10 cellular contexts compared by ENCODE assay signal in the genomic region with DNA sequence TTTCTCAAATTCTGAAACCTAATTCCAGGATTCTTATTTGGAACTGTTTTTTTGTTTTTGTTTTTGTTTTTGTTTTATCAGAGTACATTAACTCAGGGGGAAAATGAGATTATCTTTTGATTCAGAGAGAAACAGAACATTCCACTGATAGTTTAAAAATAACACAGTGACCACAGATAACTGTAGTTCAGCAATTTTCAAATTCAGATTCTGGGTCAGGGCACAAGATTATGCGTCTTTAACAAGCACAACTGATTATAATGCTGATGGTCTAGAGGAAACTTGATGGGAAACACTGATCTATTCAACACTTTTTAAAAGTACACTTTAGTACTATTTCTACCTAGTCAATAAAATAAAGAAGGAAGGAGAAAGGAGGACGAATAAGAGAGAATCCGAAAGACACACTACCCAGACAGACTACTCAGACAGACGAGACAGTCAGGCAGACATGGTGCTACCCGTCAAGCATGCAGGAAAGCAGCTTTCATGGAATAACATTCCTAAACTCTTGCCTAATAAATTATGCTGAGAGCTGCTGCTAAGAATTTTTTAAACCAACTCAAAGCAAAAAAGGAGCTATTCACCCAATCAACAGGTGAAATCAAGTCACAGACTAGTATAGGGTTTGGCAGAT. TPM values are rescaled to one million over a fixed set of nuclear protein-coding genes. Genes with fewer than 3 reads are reported as not detected.
DNase-seq lines count a peak whose midpoint lies in the region; ATAC-seq and TF ChIP-seq lines count a peak whose summit lies in the region.
"Had no signal": no experiment of that assay in that cellular context is flagged by ENCODE, and none has a peak within 500 bp of the region (broad histone marks: within the 10 kb centered on the region; RNA-seq: fewer than 3 reads in every experiment).

No MANE protein-coding gene starts in this region.

- no peaks in the 10 kb centered on the region for H3K27me3 Mint-ChIP-seq in HFFc6 (ENCODE audit: insufficient read depth)
- H3K27me3 Mint-ChIP-seq in effector memory CD8-positive, alpha-beta T cell, result no peaks in the 10 kb centered on the region

- H3K36me3 Mint-ChIP-seq in HFFc6 (ENCODE audit: low read depth), result peaks cover 17% of the 10 kb centered on the region
- H3K36me3 Mint-ChIP-seq in effector memory CD8-positive, alpha-beta T cell (ENCODE audit: insufficient read depth), result no peaks in the 10 kb centered on the region

- POLR2A ChIA-PET in GM10248 (lab: Yijun Ruan, JAX), result no interaction called here

- H3K4me1 Mint-ChIP-seq in HFFc6 (ENCODE audit: low read depth), result peaks cover 74% of the 10 kb centered on the region
- H3K4me1 Mint-ChIP-seq in effector memory CD8-positive, alpha-beta T cell (ENCODE audit: low read depth in 2 of 2), result no peaks in the 10 kb centered on the region

- peaks cover 3% of the 10 kb centered on the region for H3K36me3 ChIP-seq in skeletal muscle satellite cell (ENCODE audit: insufficient read depth, low read length)

- peak overlapping the region; percentile 83 for H3K4me3 Mint-ChIP-seq in HFFc6
- no peak overlapping the region for H3K4me3 Mint-ChIP-seq in effector memory CD8-positive, alpha-beta T cell

- peak overlapping the region; percentile 68 for H3K4me2 ChIP-seq in skeletal muscle satellite cell (ENCODE audit: low read length)

- CTCF ChIA-PET in GM10248 (lab: Yijun Ruan, JAX), result no interaction called here

- TF ChIP-seq CTCF in HFFc6 (IDR thresholded peaks at IDR 0.05) (no peak), choroid plexus epithelial cell (conservative IDR thresholded peaks at IDR 0.05; ENCODE audit: low read depth, low read length) (no peak), GM10248 (IDR thresholded peaks at IDR 0.05; ENCODE audit: control extremely low read depth, extremely low read depth, low read depth, missing control alignments) (no peak)

- DNase-seq in HFFc6 (peak; percentile 71), choroid plexus epithelial cell (ENCODE audit: low read depth) (peak; percentile 92), iris pigment epithelial cell (ENCODE audit: low read depth) (peak; percentile 89), GM10248 (ENCODE audit: extremely low spot score) (no peak)
- DNase-seq in effector memory CD8-positive, alpha-beta T cell, result no peak
- no peak for DNase-seq in stimulated activated naive CD4-positive, alpha-beta T cell (lab: John Stamatoyannopoulos, UW)
- DNase-seq: DMS 273 treated with DMSO at 0.1 percent for 48 hours, retina had no signal

- H3K27ac Mint-ChIP-seq in HFFc6, result peak overlapping the region; percentile 78
- H3K27ac Mint-ChIP-seq in effector memory CD8-positive, alpha-beta T cell, result no peak overlapping the region

- no peaks in the 10 kb centered on the region for H3K9me3 Mint-ChIP-seq in HFFc6
- no peaks in the 10 kb centered on the region for H3K9me3 Mint-ChIP-seq in effector memory CD8-positive, alpha-beta T cell

- peaks cover 70% of the 10 kb centered on the region for H3K4me1 ChIP-seq in skeletal muscle satellite cell (ENCODE audit: control insufficient read depth, insufficient read depth, low read length)

- no peak for ATAC-seq in effector memory CD8-positive, alpha-beta T cell (replicated peaks)
- ATAC-seq in HG02840 (IDR thresholded peaks at IDR 0.05; ENCODE audit: low FRiP score, unreplicated experiment), result no peak

- no peaks in the 10 kb centered on the region for H3K27me3 ChIP-seq in skeletal muscle satellite cell (ENCODE audit: control insufficient read depth, insufficient read depth, low read length)

- H3K4me3 ChIP-seq in choroid plexus epithelial cell (ENCODE audit: low read depth, low read length) (no peak overlapping the region), skeletal muscle satellite cell (ENCODE audit: low read length) (peak overlapping the region; percentile 21)

- peak overlapping the region; percentile 70 for H3K9ac ChIP-seq in skeletal muscle satellite cell (ENCODE audit: low read depth, low read length)

- H3K9me3 ChIP-seq in skeletal muscle satellite cell (replicated peaks; ENCODE audit: low read length), result no peaks in the 10 kb centered on the region

RNA-seq across cellular contexts. Expression of a gene that starts 59.0 kb away (rescaled TPM):
- total RNA-seq in HFFc6 (2021; fragmentation: NEBNext Ultra II Directional; extraction: Animal tissue kit (Norgen Biotek cat#: 25700)), result 10 to 100 TPM; 32.4 to 45.5 (median 35.8) TPM
- total RNA-seq in skeletal muscle satellite cell (2012; rRNA removed), result 42.2 and 47.7 TPM in 2 replicates

Comparison
In these comparisons a context has a peak if more than half of its experiments do, and no peak if none do; other contexts are left out.
1. DNase-seq: peak in HFFc6 (single experiment), choroid plexus epithelial cell (single experiment) and iris pigment epithelial cell (single experiment); none in effector memory CD8-positive, alpha-beta T cell (0 of 3), GM10248 (single experiment) and stimulated activated naive CD4-positive, alpha-beta T cell (0 of 6).